9 cellular contexts compared by ENCODE assay signal in genomic region chr21:46325073-46325912, GRCh38. TPM values are rescaled to one million over a fixed set of nuclear protein-coding genes. Genes with fewer than 3 reads are reported as not detected.
DNase-seq lines count a peak whose midpoint lies in the region; ATAC-seq, FAIRE-seq and TF ChIP-seq lines count a peak whose summit lies in the region.
"Had no signal": no experiment of that assay in that cellular context is flagged by ENCODE, and none has a peak within 500 bp of the region (broad histone marks: within the 10 kb centered on the region; RNA-seq: fewer than 3 reads in every experiment).

No MANE protein-coding gene starts in this region.

- no peak for ATAC-seq in GM18867 (IDR thresholded peaks at IDR 0.05; ENCODE audit: unreplicated experiment)
- no peak for ATAC-seq in HG03521 (IDR thresholded peaks at IDR 0.05; ENCODE audit: unreplicated experiment)

- CTCF ChIA-PET in RWPE1 (lab: Yijun Ruan, JAX), result interaction anchor here (0.6 to 0.9 kb wide), 4 partner anchors 10 to 80 kb away, joined by 3 to 5 read pairs (median 3); no protein-coding TSS in a partner anchor

- peaks cover 11% of the 10 kb centered on the region for H3K36me3 Mint-ChIP-seq in progenitor cell of endocrine pancreas (ENCODE audit: insufficient read depth)

- H3K9me3 ChIP-seq in adipocyte (ENCODE audit: control insufficient read depth, low read length) (no peaks in the 10 kb centered on the region), left ventricle myocardium inferior (replicated peaks) (no peaks in the 10 kb centered on the region)

- H3K27me3 Mint-ChIP-seq in progenitor cell of endocrine pancreas, result no peaks in the 10 kb centered on the region

- H3K4me3 ChIP-seq in adipocyte (ENCODE audit: low read length), result peak overlapping the region; percentile 89
- peak overlapping the region; percentile 95 for H3K4me3 ChIP-seq in left ventricle myocardium inferior

- DNase-seq in EL, result peak; percentile 54
- DNase-seq in HTR-8/SVneo (ENCODE audit: insufficient read length, low spot score), result peak; percentile 50
- DNase-seq in RWPE1 (ENCODE audit: low spot score), result peak; percentile 58
- peak; percentile 73 for DNase-seq in adipocyte (ENCODE audit: low read depth)
- peak; percentile 42 for DNase-seq in left ventricle myocardium inferior
- DNase-seq in progenitor cell of endocrine pancreas (ENCODE audit: low spot score, unreplicated experiment), result peak; percentile 30

- H3K36me3 ChIP-seq in adipocyte (ENCODE audit: control insufficient read depth, insufficient read depth, low read length, severe bottlenecking), result peaks cover 25% of the 10 kb centered on the region
- peaks cover 26% of the 10 kb centered on the region for H3K36me3 ChIP-seq in left ventricle myocardium inferior

- peaks cover 26% of the 10 kb centered on the region for H3K4me1 Mint-ChIP-seq in progenitor cell of endocrine pancreas (ENCODE audit: low read depth)

- FAIRE-seq in HTR-8/SVneo (lab: Jason Lieb, UNC), result peak; percentile 16
- FAIRE-seq: islet of Langerhans had no signal

- H3K9me3 Mint-ChIP-seq in progenitor cell of endocrine pancreas (ENCODE audit: low read depth), result no peaks in the 10 kb centered on the region

- H3K4me1 ChIP-seq in adipocyte (ENCODE audit: control insufficient read depth, insufficient read depth, low read length) (peaks cover 24% of the 10 kb centered on the region), left ventricle myocardium inferior (peaks cover 39% of the 10 kb centered on the region)

- TF ChIP-seq CTCF in RWPE1 (conservative IDR thresholded peaks at IDR 0.05; ENCODE audit: low read depth) (no peak), left ventricle myocardium inferior (IDR thresholded peaks at IDR 0.05; ENCODE audit: borderline replicate concordance) (peak; percentile 51), progenitor cell of endocrine pancreas (IDR thresholded peaks at IDR 0.05; ENCODE audit: unreplicated experiment) (no peak)

- POLR2A ChIA-PET in RWPE1 (lab: Yijun Ruan, JAX; ENCODE audit: low non-redundant PET), result interaction anchor here (0.6 kb wide), 1 partner anchor 151 kb away, joined by 4 read pairs; no protein-coding TSS in a partner anchor

- H3K27ac ChIP-seq in RWPE1 (peak overlapping the region; percentile 98), left ventricle myocardium inferior (replicated peaks) (peak overlapping the region; percentile 98)

- H3K27ac Mint-ChIP-seq in progenitor cell of endocrine pancreas, result peak overlapping the region; percentile 93

- intact Hi-C loops in left ventricle myocardium inferior (cut with micrococcal nuclease), result no loop called here

- H3K4me3 Mint-ChIP-seq in progenitor cell of endocrine pancreas (ENCODE audit: low read depth), result peak overlapping the region; percentile 81

- H3K9ac ChIP-seq in adipocyte (ENCODE audit: low read length), result peak overlapping the region; percentile 83

- H3K27me3 ChIP-seq in adipocyte (replicated peaks; ENCODE audit: control insufficient read depth, insufficient read depth, low read length), result no peaks in the 10 kb centered on the region
- no peaks in the 10 kb centered on the region for H3K27me3 ChIP-seq in left ventricle myocardium inferior (ENCODE audit: low read depth)

RNA-seq across cellular contexts. Expression of gene PCNT, which starts 1.3 kb away (rescaled TPM):
- total RNA-seq in left ventricle myocardium inferior, result 36.3 TPM
- total RNA-seq in progenitor cell of endocrine pancreas, result 47.2 and 53.3 TPM in 2 replicates

RNA-seq across cellular contexts. Expression of gene C21orf58, which starts 1.6 kb away (rescaled TPM):
- 1.5 TPM for total RNA-seq in left ventricle myocardium inferior
- total RNA-seq in progenitor cell of endocrine pancreas, result 28.6 and 31.5 TPM in 2 replicates

RNA-seq across cellular contexts. Expression of gene YBEY, which starts 39.2 kb away (rescaled TPM):
- 17.1 TPM for total RNA-seq in left ventricle myocardium inferior
- total RNA-seq in progenitor cell of endocrine pancreas, result 20.9 and 21.9 TPM in 2 replicates

RNA-seq across cellular contexts. Expression of gene MCM3AP, which starts 39.9 kb away (rescaled TPM):
- total RNA-seq in left ventricle myocardium inferior (58.8 TPM), progenitor cell of endocrine pancreas (131 and 136 TPM in 2 replicates)

Comparison
In these comparisons a context has a peak if more than half of its experiments do, and no peak if none do; other contexts are left out.
1. RNA of gene C21orf58, which starts 1.6 kb away (total RNA-seq): 28.6 to 31.5 TPM in progenitor cell of endocrine pancreas; 1.5 TPM in left ventricle myocardium inferior (single experiment); every median in the first group is over 10 times any median in the second.
2. Peak in every context shown above with its lines, with median percentiles within 50 percentile points of each other: DNase-seq.